ENCODE assay signal across 2 cellular contexts in the genomic region with DNA sequence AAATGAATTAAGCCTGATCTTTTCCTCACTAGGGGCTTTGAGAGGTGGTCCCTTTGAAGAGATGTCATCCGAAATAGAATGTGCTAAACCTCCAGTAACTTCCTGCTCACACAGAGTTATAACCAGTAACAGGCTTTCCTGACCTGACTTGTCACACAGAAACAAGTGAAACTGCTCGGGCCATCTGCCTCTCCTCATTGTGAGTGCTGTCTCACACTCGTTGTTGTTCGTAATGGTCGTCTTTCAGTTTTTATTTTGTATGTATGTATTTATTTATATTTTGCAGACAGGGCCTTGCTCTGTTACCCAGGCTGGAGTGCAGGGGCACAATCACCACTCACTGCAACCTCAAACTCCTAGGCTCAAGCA.
TF ChIP-seq lines count a peak whose summit lies in the region.

No MANE protein-coding gene starts in this region.

TF ChIP-seq in SK-N-SH, 30 proteins besides CTCF, POLR2A, EP300 and RAD21 (continued from another document):
- TF ChIP-seq, protein P1, sequence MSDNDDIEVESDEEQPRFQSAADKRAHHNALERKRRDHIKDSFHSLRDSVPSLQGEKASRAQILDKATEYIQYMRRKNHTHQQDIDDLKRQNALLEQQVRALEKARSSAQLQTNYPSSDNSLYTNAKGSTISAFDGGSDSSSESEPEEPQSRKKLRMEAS (IDR thresholded peaks at IDR 0.05; ENCODE audit: low read depth) = no peak
- TF ChIP-seq TAF1 (IDR thresholded peaks at IDR 0.05; ENCODE audit: borderline replicate concordance, low read depth, low read length) (no peak), NRF1 (IDR thresholded peaks at IDR 0.05; ENCODE audit: low read depth, low read length) (no peak), SMC3 (IDR thresholded peaks at IDR 0.05; ENCODE audit: low read depth, low read length) (no peak), GABPA (IDR thresholded peaks at IDR 0.05; ENCODE audit: low read depth) (no peak), NFIC (IDR thresholded peaks at IDR 0.05; ENCODE audit: borderline replicate concordance) (no peak), CHD2 (IDR thresholded peaks at IDR 0.05; ENCODE audit: low read length, partially characterized antibody) (no peak), YY1 (IDR thresholded peaks at IDR 0.05; ENCODE audit: low read depth) (no peak)
- TF ChIP-seq, protein P2, sequence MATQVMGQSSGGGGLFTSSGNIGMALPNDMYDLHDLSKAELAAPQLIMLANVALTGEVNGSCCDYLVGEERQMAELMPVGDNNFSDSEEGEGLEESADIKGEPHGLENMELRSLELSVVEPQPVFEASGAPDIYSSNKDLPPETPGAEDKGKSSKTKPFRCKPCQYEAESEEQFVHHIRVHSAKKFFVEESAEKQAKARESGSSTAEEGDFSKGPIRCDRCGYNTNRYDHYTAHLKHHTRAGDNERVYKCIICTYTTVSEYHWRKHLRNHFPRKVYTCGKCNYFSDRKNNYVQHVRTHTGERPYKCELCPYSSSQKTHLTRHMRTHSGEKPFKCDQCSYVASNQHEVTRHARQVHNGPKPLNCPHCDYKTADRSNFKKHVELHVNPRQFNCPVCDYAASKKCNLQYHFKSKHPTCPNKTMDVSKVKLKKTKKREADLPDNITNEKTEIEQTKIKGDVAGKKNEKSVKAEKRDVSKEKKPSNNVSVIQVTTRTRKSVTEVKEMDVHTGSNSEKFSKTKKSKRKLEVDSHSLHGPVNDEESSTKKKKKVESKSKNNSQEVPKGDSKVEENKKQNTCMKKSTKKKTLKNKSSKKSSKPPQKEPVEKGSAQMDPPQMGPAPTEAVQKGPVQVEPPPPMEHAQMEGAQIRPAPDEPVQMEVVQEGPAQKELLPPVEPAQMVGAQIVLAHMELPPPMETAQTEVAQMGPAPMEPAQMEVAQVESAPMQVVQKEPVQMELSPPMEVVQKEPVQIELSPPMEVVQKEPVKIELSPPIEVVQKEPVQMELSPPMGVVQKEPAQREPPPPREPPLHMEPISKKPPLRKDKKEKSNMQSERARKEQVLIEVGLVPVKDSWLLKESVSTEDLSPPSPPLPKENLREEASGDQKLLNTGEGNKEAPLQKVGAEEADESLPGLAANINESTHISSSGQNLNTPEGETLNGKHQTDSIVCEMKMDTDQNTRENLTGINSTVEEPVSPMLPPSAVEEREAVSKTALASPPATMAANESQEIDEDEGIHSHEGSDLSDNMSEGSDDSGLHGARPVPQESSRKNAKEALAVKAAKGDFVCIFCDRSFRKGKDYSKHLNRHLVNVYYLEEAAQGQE (IDR thresholded peaks at IDR 0.05; ENCODE audit: low read depth, low read length) = no peak
- TF ChIP-seq, protein P3, sequence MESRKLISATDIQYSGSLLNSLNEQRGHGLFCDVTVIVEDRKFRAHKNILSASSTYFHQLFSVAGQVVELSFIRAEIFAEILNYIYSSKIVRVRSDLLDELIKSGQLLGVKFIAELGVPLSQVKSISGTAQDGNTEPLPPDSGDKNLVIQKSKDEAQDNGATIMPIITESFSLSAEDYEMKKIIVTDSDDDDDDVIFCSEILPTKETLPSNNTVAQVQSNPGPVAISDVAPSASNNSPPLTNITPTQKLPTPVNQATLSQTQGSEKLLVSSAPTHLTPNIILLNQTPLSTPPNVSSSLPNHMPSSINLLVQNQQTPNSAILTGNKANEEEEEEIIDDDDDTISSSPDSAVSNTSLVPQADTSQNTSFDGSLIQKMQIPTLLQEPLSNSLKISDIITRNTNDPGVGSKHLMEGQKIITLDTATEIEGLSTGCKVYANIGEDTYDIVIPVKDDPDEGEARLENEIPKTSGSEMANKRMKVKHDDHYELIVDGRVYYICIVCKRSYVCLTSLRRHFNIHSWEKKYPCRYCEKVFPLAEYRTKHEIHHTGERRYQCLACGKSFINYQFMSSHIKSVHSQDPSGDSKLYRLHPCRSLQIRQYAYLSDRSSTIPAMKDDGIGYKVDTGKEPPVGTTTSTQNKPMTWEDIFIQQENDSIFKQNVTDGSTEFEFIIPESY (IDR thresholded peaks at IDR 0.05; ENCODE audit: borderline replicate concordance, low read depth) = no peak

TF ChIP-seq in SK-N-SH treated with all-trans-retinoic acid at 6 μM for 48 hours, 23 proteins besides CTCF, POLR2A, EP300 and RAD21 (continued from another document):
- TF ChIP-seq, protein P4, sequence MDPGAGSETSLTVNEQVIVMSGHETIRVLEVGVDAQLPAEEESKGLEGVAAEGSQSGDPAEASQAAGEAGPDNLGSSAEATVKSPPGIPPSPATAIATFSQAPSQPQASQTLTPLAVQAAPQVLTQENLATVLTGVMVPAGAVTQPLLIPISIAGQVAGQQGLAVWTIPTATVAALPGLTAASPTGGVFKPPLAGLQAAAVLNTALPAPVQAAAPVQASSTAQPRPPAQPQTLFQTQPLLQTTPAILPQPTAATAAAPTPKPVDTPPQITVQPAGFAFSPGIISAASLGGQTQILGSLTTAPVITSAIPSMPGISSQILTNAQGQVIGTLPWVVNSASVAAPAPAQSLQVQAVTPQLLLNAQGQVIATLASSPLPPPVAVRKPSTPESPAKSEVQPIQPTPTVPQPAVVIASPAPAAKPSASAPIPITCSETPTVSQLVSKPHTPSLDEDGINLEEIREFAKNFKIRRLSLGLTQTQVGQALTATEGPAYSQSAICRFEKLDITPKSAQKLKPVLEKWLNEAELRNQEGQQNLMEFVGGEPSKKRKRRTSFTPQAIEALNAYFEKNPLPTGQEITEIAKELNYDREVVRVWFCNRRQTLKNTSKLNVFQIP (CRISPR knock-in tag; IDR thresholded peaks at IDR 0.05; ENCODE audit: borderline replicate concordance, low read depth) = no peak
- no peak for TF ChIP-seq CSDC2 (CRISPR knock-in tag; IDR thresholded peaks at IDR 0.05)
- no peak for TF ChIP-seq OSR1 (CRISPR knock-in tag; IDR thresholded peaks at IDR 0.05)
- no peak for TF ChIP-seq RARB (CRISPR knock-in tag; IDR thresholded peaks at IDR 0.05)
- TF ChIP-seq, protein P5, sequence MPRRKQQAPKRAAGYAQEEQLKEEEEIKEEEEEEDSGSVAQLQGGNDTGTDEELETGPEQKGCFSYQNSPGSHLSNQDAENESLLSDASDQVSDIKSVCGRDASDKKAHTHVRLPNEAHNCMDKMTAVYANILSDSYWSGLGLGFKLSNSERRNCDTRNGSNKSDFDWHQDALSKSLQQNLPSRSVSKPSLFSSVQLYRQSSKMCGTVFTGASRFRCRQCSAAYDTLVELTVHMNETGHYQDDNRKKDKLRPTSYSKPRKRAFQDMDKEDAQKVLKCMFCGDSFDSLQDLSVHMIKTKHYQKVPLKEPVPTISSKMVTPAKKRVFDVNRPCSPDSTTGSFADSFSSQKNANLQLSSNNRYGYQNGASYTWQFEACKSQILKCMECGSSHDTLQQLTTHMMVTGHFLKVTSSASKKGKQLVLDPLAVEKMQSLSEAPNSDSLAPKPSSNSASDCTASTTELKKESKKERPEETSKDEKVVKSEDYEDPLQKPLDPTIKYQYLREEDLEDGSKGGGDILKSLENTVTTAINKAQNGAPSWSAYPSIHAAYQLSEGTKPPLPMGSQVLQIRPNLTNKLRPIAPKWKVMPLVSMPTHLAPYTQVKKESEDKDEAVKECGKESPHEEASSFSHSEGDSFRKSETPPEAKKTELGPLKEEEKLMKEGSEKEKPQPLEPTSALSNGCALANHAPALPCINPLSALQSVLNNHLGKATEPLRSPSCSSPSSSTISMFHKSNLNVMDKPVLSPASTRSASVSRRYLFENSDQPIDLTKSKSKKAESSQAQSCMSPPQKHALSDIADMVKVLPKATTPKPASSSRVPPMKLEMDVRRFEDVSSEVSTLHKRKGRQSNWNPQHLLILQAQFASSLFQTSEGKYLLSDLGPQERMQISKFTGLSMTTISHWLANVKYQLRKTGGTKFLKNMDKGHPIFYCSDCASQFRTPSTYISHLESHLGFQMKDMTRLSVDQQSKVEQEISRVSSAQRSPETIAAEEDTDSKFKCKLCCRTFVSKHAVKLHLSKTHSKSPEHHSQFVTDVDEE (CRISPR knock-in tag; IDR thresholded peaks at IDR 0.05) = no peak
- TF ChIP-seq ZNF70 (CRISPR knock-in tag; IDR thresholded peaks at IDR 0.05) = no peak
- no peak for TF ChIP-seq BACH2 (CRISPR knock-in tag; IDR thresholded peaks at IDR 0.05; ENCODE audit: borderline replicate concordance)
- no peak for TF ChIP-seq ZNF565 (CRISPR knock-in tag; conservative IDR thresholded peaks at IDR 0.05; ENCODE audit: low read depth)
- TF ChIP-seq ZC3H10 (CRISPR knock-in tag; IDR thresholded peaks at IDR 0.05) = no peak
- TF ChIP-seq ARNTL (CRISPR knock-in tag; IDR thresholded peaks at IDR 0.05; ENCODE audit: borderline replicate concordance, low read depth) = no peak
- no peak for TF ChIP-seq ZNF8 (CRISPR knock-in tag; IDR thresholded peaks at IDR 0.05)
